8 cellular contexts compared by ENCODE assay signal in genomic region chr11:44728491-44728910, GRCh38. TPM values are rescaled to one million over a fixed set of nuclear protein-coding genes. Genes with fewer than 3 reads are reported as not detected.
DNase-seq lines count a peak whose midpoint lies in the region; ATAC-seq and TF ChIP-seq lines count a peak whose summit lies in the region.

No MANE protein-coding gene starts in this region.

- H3K9me3 Mint-ChIP-seq in stimulated activated naive CD8-positive, alpha-beta T cell treated with anti-CD3 and anti-CD28 coated beads, Interleukin-15, Interleukin-2, amounts not matched to agents 100 ng/mL and 50 ng/mL, for 24 hours = no peaks in the 10 kb centered on the region
- no peaks in the 10 kb centered on the region for H3K9me3 Mint-ChIP-seq in chondrocyte (ENCODE audit: low read depth)
- no peaks in the 10 kb centered on the region for H3K9me3 Mint-ChIP-seq in natural killer cell

- peak overlapping the region; percentile 77 for H3K4me3 Mint-ChIP-seq in stimulated activated naive CD8-positive, alpha-beta T cell treated with anti-CD3 and anti-CD28 coated beads, Interleukin-15, Interleukin-2, amounts not matched to agents 100 ng/mL and 50 ng/mL, for 24 hours
- peak overlapping the region; percentile 75 for H3K4me3 Mint-ChIP-seq in chondrocyte (ENCODE audit: unreplicated experiment)
- peak overlapping the region; percentile 2 for H3K4me3 Mint-ChIP-seq in natural killer cell

- TF ChIP-seq POLR2A in thyroid gland (IDR thresholded peaks at IDR 0.05) = no peak

- H3K27me3 Mint-ChIP-seq in stimulated activated naive CD8-positive, alpha-beta T cell treated with anti-CD3 and anti-CD28 coated beads, Interleukin-15, Interleukin-2, amounts not matched to agents 100 ng/mL and 50 ng/mL, for 24 hours = peaks cover 27% of the 10 kb centered on the region
- peaks cover 16% of the 10 kb centered on the region for H3K27me3 Mint-ChIP-seq in chondrocyte (ENCODE audit: low read depth)
- H3K27me3 Mint-ChIP-seq in natural killer cell (ENCODE audit: low read depth in 2 of 2) = peaks cover 37 to 47% of the 10 kb centered on the region in 2 donors

- ATAC-seq in stimulated activated naive CD8-positive, alpha-beta T cell treated with anti-CD3 and anti-CD28 coated beads, Interleukin-15, Interleukin-2, amounts not matched to agents 100 U/mL and 50 U/mL, for 24 hours = no peak
- no peak for ATAC-seq in natural killer cell
- ATAC-seq in HG02852 (IDR thresholded peaks at IDR 0.05; ENCODE audit: unreplicated experiment) = no peak

- H3K27me3 ChIP-seq in thyroid gland (no peaks in the 10 kb centered on the region), brain microvascular endothelial cell (replicated peaks) (peaks cover 47% of the 10 kb centered on the region)

- no peaks in the 10 kb centered on the region for H3K9me3 ChIP-seq in thyroid gland

- TF ChIP-seq CTCF in chondrocyte (IDR thresholded peaks at IDR 0.05) (no peak), natural killer cell (IDR thresholded peaks at IDR 0.05) (no peak), thyroid gland (IDR thresholded peaks at IDR 0.05) (no peak), brain microvascular endothelial cell (IDR thresholded peaks at IDR 0.05; ENCODE audit: low read depth, low read length, missing control alignments) (no peak)

- WGBS in thyroid gland, 2 donors = 67 to 70% methylated on average over 6 of the region's 6 CpGs

- H3K4me3 ChIP-seq in thyroid gland (replicated peaks in 1 of 3) (no peak overlapping the region), brain microvascular endothelial cell (ENCODE audit: low read depth, low read length) (no peak overlapping the region)

- H3K4me1 Mint-ChIP-seq in stimulated activated naive CD8-positive, alpha-beta T cell treated with anti-CD3 and anti-CD28 coated beads, Interleukin-15, Interleukin-2, amounts not matched to agents 100 ng/mL and 50 ng/mL, for 24 hours (ENCODE audit: low read depth) = peaks cover 47% of the 10 kb centered on the region
- H3K4me1 Mint-ChIP-seq in chondrocyte (ENCODE audit: low read depth) (peaks cover 30% of the 10 kb centered on the region), natural killer cell (peaks cover 5 to 15% of the 10 kb centered on the region in 2 donors)

- in situ Hi-C loops in brain microvascular endothelial cell (cut with HindIII; ENCODE audit: low pct_ligation_motif_present, low sequenced_read_pairs) = no loop called here

- intact Hi-C loops in natural killer cell (cut with micrococcal nuclease) (loop anchor here (1.0 kb wide), 1 partner anchor 183 kb away; no protein-coding TSS in a partner anchor), thyroid gland (cut with DNase I) (loop anchor here (5.0 to 10.0 kb wide), 2 partner anchors 104 to 169 kb away; no protein-coding TSS in a partner anchor)

- H3K27ac Mint-ChIP-seq in stimulated activated naive CD8-positive, alpha-beta T cell treated with anti-CD3 and anti-CD28 coated beads, Interleukin-15, Interleukin-2, amounts not matched to agents 100 ng/mL and 50 ng/mL, for 24 hours = no peak overlapping the region
- no peak overlapping the region for H3K27ac Mint-ChIP-seq in chondrocyte (ENCODE audit: unreplicated experiment)
- no peak overlapping the region for H3K27ac Mint-ChIP-seq in natural killer cell

- H3K36me3 ChIP-seq in thyroid gland (no peaks in the 10 kb centered on the region), brain microvascular endothelial cell (replicated peaks) (no peaks in the 10 kb centered on the region)

- H3K36me3 Mint-ChIP-seq in stimulated activated naive CD8-positive, alpha-beta T cell treated with anti-CD3 and anti-CD28 coated beads, Interleukin-15, Interleukin-2, amounts not matched to agents 100 ng/mL and 50 ng/mL, for 24 hours (ENCODE audit: low read depth) = no peaks in the 10 kb centered on the region
- H3K36me3 Mint-ChIP-seq in chondrocyte (ENCODE audit: low read depth) (no peaks in the 10 kb centered on the region), natural killer cell (no peaks in the 10 kb centered on the region)

- no peak for DNase-seq in stimulated activated naive CD8-positive, alpha-beta T cell treated with anti-CD3 and anti-CD28 coated beads, Interleukin-15, Interleukin-2, amounts not matched to agents 100 U/mL and 50 U/mL, for 24 hours
- DNase-seq in chondrocyte (ENCODE audit: low spot score) = no peak
- no peak for DNase-seq in natural killer cell
- no peak for DNase-seq in thyroid gland
- DNase-seq in T1000 (lab: John Stamatoyannopoulos, UW) = no peak
- DNase-seq in brain microvascular endothelial cell = no peak

- H3K27ac ChIP-seq in thyroid gland (no peak overlapping the region), brain microvascular endothelial cell (no peak overlapping the region)

- peaks cover 16 to 44% of the 10 kb centered on the region in 2 donors for H3K4me1 ChIP-seq in thyroid gland

RNA-seq across cellular contexts. Expression of gene TSPAN18, which starts 1.7 kb away (rescaled TPM):
- total RNA-seq in chondrocyte (4.0 to 4.9 TPM (median 4.6 TPM) in 3 replicates), natural killer cell (1 to 10 TPM; 1.9 to 2.4 (median 2.3) TPM), thyroid gland (10 to 100 TPM in 1 of 4 donors, 1 to 10 TPM in 3; 3.6 to 12.4 (median 8.2) TPM)

Comparison
In these comparisons a context has a peak if more than half of its experiments do, and no peak if none do; other contexts are left out.
1. H3K4me3 Mint-ChIP-seq: peak in every context shown above with its lines; median percentile 77 in stimulated activated naive CD8-positive, alpha-beta T cell treated with anti-CD3 and anti-CD28 coated beads, Interleukin-15, Interleukin-2, amounts not matched to agents 100 ng/mL and 50 ng/mL, for 24 hours; 75 in chondrocyte; 2 in natural killer cell.